1 cellular context compared by ENCODE assay signal in the genomic region with DNA sequence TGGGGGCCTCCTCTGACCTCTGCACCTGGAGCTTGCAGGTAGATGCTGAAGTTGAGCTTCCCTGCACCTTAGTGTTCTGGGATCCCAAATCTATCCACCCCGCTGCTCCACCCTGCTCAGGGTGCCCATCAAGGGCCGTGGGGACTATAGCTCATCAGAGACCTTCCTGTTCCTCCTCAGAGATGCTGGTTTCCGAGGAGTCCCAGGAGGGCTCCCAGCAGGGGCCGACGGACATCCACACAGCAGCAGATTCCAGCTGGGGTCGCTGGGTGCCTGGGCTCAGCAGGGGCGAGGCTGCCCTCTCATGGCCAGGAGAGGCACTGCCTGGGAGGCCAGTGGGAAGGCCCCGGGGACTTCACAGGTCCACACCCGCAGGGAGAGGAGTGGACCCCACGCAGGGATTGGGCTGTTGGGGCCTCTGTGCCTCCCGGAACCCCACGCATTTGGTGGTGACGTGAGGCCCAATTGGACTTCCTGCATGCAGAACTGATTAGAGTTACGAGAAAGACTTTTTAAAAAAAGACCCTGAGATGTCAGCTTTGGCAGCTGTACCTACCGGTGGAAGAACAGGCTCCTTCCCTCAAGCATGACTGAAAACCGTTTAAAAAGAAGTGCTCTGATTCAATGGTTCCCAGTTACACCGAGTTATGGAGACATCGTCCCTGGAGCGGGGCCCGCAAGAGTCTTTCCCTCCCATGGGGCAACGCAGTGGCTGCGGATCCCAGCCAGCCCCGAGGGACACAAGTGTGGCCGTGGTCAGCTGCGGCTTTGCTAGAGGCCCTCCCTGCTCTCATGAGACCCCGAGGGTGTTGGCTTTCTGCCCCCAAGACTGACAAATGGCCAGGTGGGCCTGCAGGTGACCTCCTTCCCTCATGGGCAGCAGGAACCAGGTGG.
TF ChIP-seq lines count a peak whose summit lies in the region.

No MANE protein-coding gene starts in this region.

TF ChIP-seq in IMR-90, 13 proteins besides CTCF, POLR2A, EP300 and RAD21:
- TF ChIP-seq CEBPB (IDR thresholded peaks at IDR 0.05; ENCODE audit: low read depth, low read length) (no peak), NFE2L2 (IDR thresholded peaks at IDR 0.05; ENCODE audit: low read depth, low read length) (no peak), FOS (IDR thresholded peaks at IDR 0.05; ENCODE audit: low read depth, low read length) (no peak), SMC3 (IDR thresholded peaks at IDR 0.05; ENCODE audit: low read depth, low read length) (peak; percentile 78), CHD1 (IDR thresholded peaks at IDR 0.05; ENCODE audit: low read depth, low read length) (no peak)
- TF ChIP-seq, protein P1, sequence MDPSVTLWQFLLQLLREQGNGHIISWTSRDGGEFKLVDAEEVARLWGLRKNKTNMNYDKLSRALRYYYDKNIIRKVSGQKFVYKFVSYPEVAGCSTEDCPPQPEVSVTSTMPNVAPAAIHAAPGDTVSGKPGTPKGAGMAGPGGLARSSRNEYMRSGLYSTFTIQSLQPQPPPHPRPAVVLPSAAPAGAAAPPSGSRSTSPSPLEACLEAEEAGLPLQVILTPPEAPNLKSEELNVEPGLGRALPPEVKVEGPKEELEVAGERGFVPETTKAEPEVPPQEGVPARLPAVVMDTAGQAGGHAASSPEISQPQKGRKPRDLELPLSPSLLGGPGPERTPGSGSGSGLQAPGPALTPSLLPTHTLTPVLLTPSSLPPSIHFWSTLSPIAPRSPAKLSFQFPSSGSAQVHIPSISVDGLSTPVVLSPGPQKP (IDR thresholded peaks at IDR 0.05; ENCODE audit: borderline replicate concordance, low read depth, low read length): no peak
